Comparison of ENCODE assay signal across 20 cellular contexts in the genomic region with DNA sequence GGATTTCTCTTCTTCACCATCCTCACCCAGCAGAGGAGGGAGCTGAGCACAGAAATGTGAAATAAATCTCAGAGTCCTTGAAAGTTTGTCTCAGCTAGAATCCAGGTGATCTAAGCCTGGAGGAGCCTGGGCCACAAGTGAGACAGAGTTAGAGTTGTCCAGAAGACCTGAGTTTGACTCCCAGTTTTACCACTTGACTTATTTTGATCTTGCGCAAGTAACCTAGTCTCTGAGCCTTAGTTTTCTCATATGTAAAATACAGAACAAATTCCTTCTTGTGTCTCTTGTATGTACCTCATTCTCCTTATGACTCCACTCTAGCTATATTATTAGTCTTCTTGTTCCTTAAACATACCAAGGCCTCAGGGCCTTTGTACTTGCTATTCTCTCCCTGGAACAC.
"Had no signal": no experiment of that assay in that cellular context is flagged by ENCODE, and none has a peak within 500 bp of the region (broad histone marks: within the 10 kb centered on the region; RNA-seq: fewer than 3 reads in every experiment).

No MANE protein-coding gene starts in this region.

- FAIRE-seq: kidney had no signal

- H3K4me3 ChIP-seq: coronary artery, hepatocyte, left ventricle myocardium inferior, mucosa of descending colon had no signal

- H3K4me2 ChIP-seq: hepatocyte had no signal

- H3K9me3 ChIP-seq: left ventricle myocardium inferior, mucosa of descending colon had no signal

- ATAC-seq: esophagus mucosa; mucosa of descending colon; naive thymus-derived CD8-positive, alpha-beta T cell had no signal

- H2AFZ ChIP-seq: hepatocyte had no signal

- H3K27ac Mint-ChIP-seq: activated T-helper 2 cell treated with anti-CD3 and anti-CD28 coated beads, Interferon-gamma antibody, Interleukin-2, Interleukin-4, amounts not matched to agents 10 μg/mL and 5 μg/mL and 100 μg/mL, durations not matched to agents 14 hours and 24 hours and 36 hours; T-helper 1 cell treated with Interleukin-12 subunit alpha and Interleukin-12 subunit beta and Interleukin-4 antibody, amounts not matched to agents 30 μg/mL and 1 μg/mL, for 36 hours had no signal

- DNase-seq: activated CD4-positive, alpha-beta T cell treated with anti-CD3 and anti-CD28 coated beads for 48 hours; activated CD8-positive, alpha-beta memory T cell treated with anti-CD3 and anti-CD28 coated beads for 24 hours; activated naive CD4-positive, alpha-beta T cell treated with anti-CD3 and anti-CD28 coated beads, Interleukin-2, amount 50 U/mL, for 16 hours; central memory CD4-positive, alpha-beta T cell; kidney; left ventricle myocardium inferior; mucosa of descending colon; naive thymus-derived CD8-positive, alpha-beta T cell; nucleus accumbens; posterior cingulate gyrus; stimulated activated CD4-positive, alpha-beta T cell treated with anti-CD3 and anti-CD28 coated beads, Interleukin-4, amount 100 ng/mL, for 1 hour; stimulated activated naive CD4-positive, alpha-beta T cell; trophoblast cell; WERI-Rb-1 had no signal

- H3K9me3 Mint-ChIP-seq: activated T-helper 2 cell treated with anti-CD3 and anti-CD28 coated beads, Interferon-gamma antibody, Interleukin-2, Interleukin-4, amounts not matched to agents 10 μg/mL and 5 μg/mL and 100 μg/mL, durations not matched to agents 14 hours and 24 hours and 36 hours; brain; naive thymus-derived CD8-positive, alpha-beta T cell; T-helper 1 cell treated with Interleukin-12 subunit alpha and Interleukin-12 subunit beta and Interleukin-4 antibody, amounts not matched to agents 30 μg/mL and 1 μg/mL, for 36 hours had no signal

- H3K27me3 ChIP-seq: hepatocyte had no signal

- H3K27me3 Mint-ChIP-seq: brain; naive thymus-derived CD8-positive, alpha-beta T cell had no signal

- H3K4me3 Mint-ChIP-seq: brain; T-helper 1 cell treated with Interleukin-12 subunit alpha and Interleukin-12 subunit beta and Interleukin-4 antibody, amounts not matched to agents 30 μg/mL and 1 μg/mL, for 36 hours had no signal

- H3K27ac ChIP-seq: coronary artery, hepatocyte, left ventricle myocardium inferior, WERI-Rb-1 had no signal
